In the genomic region with DNA sequence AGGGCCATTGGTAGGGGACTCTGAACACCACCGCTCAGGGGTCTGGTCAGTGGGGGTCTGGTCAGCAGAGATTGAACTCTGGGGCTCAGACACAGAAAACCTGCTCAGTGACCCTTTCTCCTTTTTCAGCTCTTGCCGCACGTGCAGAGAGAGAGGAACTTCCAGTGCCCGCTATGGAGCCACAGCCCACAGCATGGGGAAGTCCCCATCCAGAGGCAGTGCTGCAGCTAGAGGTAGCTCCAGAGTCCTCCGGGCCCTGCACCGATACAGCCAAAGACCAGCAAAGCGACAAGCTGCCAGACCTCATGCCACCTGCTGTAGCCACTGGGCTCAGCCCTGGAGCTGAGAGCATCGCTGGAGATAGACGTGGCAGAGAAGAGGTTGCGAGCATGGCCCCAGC, we compare ENCODE assay signal across 9 cellular contexts. TPM values are rescaled to one million over a fixed set of nuclear protein-coding genes. Genes with fewer than 3 reads are reported as not detected.
"Had no signal": no experiment of that assay in that cellular context is flagged by ENCODE, and none has a peak within 500 bp of the region (broad histone marks: within the 10 kb centered on the region; RNA-seq: fewer than 3 reads in every experiment).

No MANE protein-coding gene starts in this region.

RNA-seq across cellular contexts. Expression of gene EVPLL, which starts 11.2 kb away (rescaled TPM):
- total RNA-seq: activated CD8-positive, alpha-beta memory T cell treated with anti-CD3 and anti-CD28 coated beads, Interleukin-2, amount 10 ng/mL, durations not matched to agents 7 days and 5 days; activated CD8-positive, alpha-beta T cell treated with anti-CD3 and anti-CD28 coated beads for 36 hours; activated naive CD4-positive, alpha-beta T cell treated with anti-CD3 and anti-CD28 coated beads for 36 hours; adrenal gland; cardiac septum; LHCN-M2; M059J; SK-MEL-5 had no signal
- polyA plus RNA-seq: IgD-negative memory B cell had no signal
